23 cellular contexts compared by ENCODE assay signal in genomic region chr9:86816366-86816765, GRCh38.
"Had no signal": no experiment of that assay in that cellular context is flagged by ENCODE, and none has a peak within 500 bp of the region (broad histone marks: within the 10 kb centered on the region; RNA-seq: fewer than 3 reads in every experiment).

No MANE protein-coding gene starts in this region.

- H3K27ac ChIP-seq: colonic mucosa, epithelial cell of prostate, esophagus squamous epithelium, gastrocnemius medialis, heart right ventricle, left lung, lower lobe of right lung had no signal

- H3K4me3 ChIP-seq: colonic mucosa, esophagus squamous epithelium, gastrocnemius medialis, heart right ventricle, left lung, lower lobe of right lung had no signal

- H3K9me3 ChIP-seq: colonic mucosa, esophagus squamous epithelium, gastrocnemius medialis had no signal

- H3K36me3 ChIP-seq: colonic mucosa, esophagus squamous epithelium, gastrocnemius medialis, heart right ventricle, left lung, lower lobe of right lung had no signal

- DNase-seq: colonic mucosa; cortex of kidney; effector CD8-positive, alpha-beta T cell; effector memory CD8-positive, alpha-beta T cell; endodermal cell; erythroblast; esophagus squamous epithelium; foreskin fibroblast; foreskin melanocyte; gastrocnemius medialis; glutamatergic neuron; head of caudate nucleus; heart right ventricle; hippocampal formation; left cardiac atrium; left lung; left ventricle myocardium superior; lower lobe of right lung; mammary epithelial cell; mesendoderm; midbrain had no signal

- H3K27me3 ChIP-seq: colonic mucosa, gastrocnemius medialis had no signal

- H3K4me1 ChIP-seq: colonic mucosa, esophagus squamous epithelium, gastrocnemius medialis, heart right ventricle, left lung, lower lobe of right lung had no signal

- ATAC-seq: effector memory CD8-positive, alpha-beta T cell; esophagus mucosa; gastrocnemius medialis; heart right ventricle; left cardiac atrium; left lung; left ventricle myocardium superior; lower lobe of right lung had no signal
